In genomic region chr20:64184795-64185194, GRCh38 we compare ENCODE assay signal across 18 cellular contexts. TPM values are rescaled to one million over a fixed set of nuclear protein-coding genes. Genes with fewer than 3 reads are reported as not detected.
DNase-seq lines count a peak whose midpoint lies in the region; ATAC-seq and TF ChIP-seq lines count a peak whose summit lies in the region.
"Had no signal": no experiment of that assay in that cellular context is flagged by ENCODE, and none has a peak within 500 bp of the region (broad histone marks: within the 10 kb centered on the region; RNA-seq: fewer than 3 reads in every experiment).

No MANE protein-coding gene starts in this region.

- peak overlapping the region; percentile 36 for H3K4me3 Mint-ChIP-seq in activated naive CD8-positive, alpha-beta T cell treated with anti-CD3 and anti-CD28 coated beads, Interleukin-2, amount 10 ng/mL, durations not matched to agents 7 days and 5 days
- no peak overlapping the region for H3K4me3 Mint-ChIP-seq in activated naive CD8-positive, alpha-beta T cell treated with anti-CD3 and anti-CD28 coated beads for 36 hours
- H3K4me3 Mint-ChIP-seq in CD8-positive, alpha-beta memory T cell: peak overlapping the region in 5 of 7 donors; percentile 26 to 71 (median 29)
- peak overlapping the region; percentile 34 for H3K4me3 Mint-ChIP-seq in glutamatergic neuron (ENCODE audit: unreplicated experiment)
- peak overlapping the region; percentile 38 for H3K4me3 Mint-ChIP-seq in stimulated activated effector memory CD8-positive, alpha-beta T cell treated with anti-CD3 and anti-CD28 coated beads, Interleukin-12 subunit alpha, Interleukin-12 subunit beta, amount 100 ng/mL, for 72 hours
- H3K4me3 Mint-ChIP-seq: H9 had no signal

- TF ChIP-seq CTCF in glutamatergic neuron (IDR thresholded peaks at IDR 0.05; ENCODE audit: partially characterized antibody, unreplicated experiment) (no peak), ascending aorta (IDR thresholded peaks at IDR 0.05) (no peak)

- no peak for DNase-seq in activated naive CD8-positive, alpha-beta T cell treated with anti-CD3 and anti-CD28 coated beads, Interleukin-2, amount 10 ng/mL, durations not matched to agents 7 days and 5 days
- DNase-seq in activated naive CD8-positive, alpha-beta T cell treated with anti-CD3 and anti-CD28 coated beads for 36 hours: no peak
- DNase-seq in CD8-positive, alpha-beta memory T cell: no peak
- no peak for DNase-seq in glutamatergic neuron
- DNase-seq in stimulated activated effector memory CD8-positive, alpha-beta T cell treated with anti-CD3 and anti-CD28 coated beads, Interleukin-12 subunit alpha, Interleukin-12 subunit beta, amount 100 ng/mL, for 72 hours (ENCODE audit: low spot score in 2 of 2): no peak
- no peak for DNase-seq in ascending aorta (ENCODE audit: low spot score in 2 of 2)
- DNase-seq: DMS79 treated with DMSO at 0.1 percent for 48 hours, H9, NCI-H1105 treated with DMSO at 0.1 percent for 48 hours, NCI-H1694, NCI-H510A, NCI-H774 had no signal

- no peaks in the 10 kb centered on the region for H3K9me3 ChIP-seq in CD8-positive, alpha-beta memory T cell (ENCODE audit: low read length)
- H3K9me3 ChIP-seq in ascending aorta: no peaks in the 10 kb centered on the region

- H3K27me3 Mint-ChIP-seq in activated naive CD8-positive, alpha-beta T cell treated with anti-CD3 and anti-CD28 coated beads, Interleukin-2, amount 10 ng/mL, durations not matched to agents 7 days and 5 days: peaks cover 12% of the 10 kb centered on the region
- H3K27me3 Mint-ChIP-seq in activated naive CD8-positive, alpha-beta T cell treated with anti-CD3 and anti-CD28 coated beads for 36 hours: peaks cover 17% of the 10 kb centered on the region
- H3K27me3 Mint-ChIP-seq in CD8-positive, alpha-beta memory T cell: peaks cover 10 to 24% of the 10 kb centered on the region in 2 donors
- H3K27me3 Mint-ChIP-seq in glutamatergic neuron (ENCODE audit: unreplicated experiment): peaks cover 28% of the 10 kb centered on the region

- H3K27me3 ChIP-seq in CD8-positive, alpha-beta memory T cell (ENCODE audit: insufficient read depth, low read length, poor library complexity, severe bottlenecking): peaks cover 4% of the 10 kb centered on the region
- H3K27me3 ChIP-seq in ascending aorta: no peaks in the 10 kb centered on the region
- H3K27me3 ChIP-seq: BLaER1 had no signal

- intact Hi-C loops in ascending aorta (cut with DNase I): no loop called here

- H3K9me3 Mint-ChIP-seq in activated naive CD8-positive, alpha-beta T cell treated with anti-CD3 and anti-CD28 coated beads, Interleukin-2, amount 10 ng/mL, durations not matched to agents 7 days and 5 days: peaks cover 6% of the 10 kb centered on the region
- H3K9me3 Mint-ChIP-seq in activated naive CD8-positive, alpha-beta T cell treated with anti-CD3 and anti-CD28 coated beads for 36 hours: peaks cover 4% of the 10 kb centered on the region
- peaks cover 0 to under 1% (median 0%) of the 10 kb centered on the region in 5 donors for H3K9me3 Mint-ChIP-seq in CD8-positive, alpha-beta memory T cell
- peaks cover 40% of the 10 kb centered on the region for H3K9me3 Mint-ChIP-seq in glutamatergic neuron (ENCODE audit: unreplicated experiment)
- H3K9me3 Mint-ChIP-seq in stimulated activated effector memory CD8-positive, alpha-beta T cell treated with anti-CD3 and anti-CD28 coated beads, Interleukin-12 subunit alpha, Interleukin-12 subunit beta, amount 100 ng/mL, for 72 hours: no peaks in the 10 kb centered on the region

- H3K36me3 ChIP-seq in CD8-positive, alpha-beta memory T cell (ENCODE audit: insufficient read depth, low read length): no peaks in the 10 kb centered on the region
- H3K36me3 ChIP-seq in ascending aorta: no peaks in the 10 kb centered on the region
- H3K36me3 ChIP-seq: BLaER1 had no signal

- no peak for ATAC-seq in activated naive CD8-positive, alpha-beta T cell treated with anti-CD3 and anti-CD28 coated beads, Interleukin-2, amount 10 ng/mL, durations not matched to agents 7 days and 5 days (ENCODE audit: low read depth)
- ATAC-seq in stimulated activated effector memory CD8-positive, alpha-beta T cell treated with anti-CD3 and anti-CD28 coated beads, Interleukin-12 subunit alpha, Interleukin-12 subunit beta, amount 100 ng/mL, for 72 hours: peak; percentile 48
- ATAC-seq in GM19455 (IDR thresholded peaks at IDR 0.05; ENCODE audit: unreplicated experiment): no peak
- ATAC-seq: A549, K562, Right ventricle myocardium inferior had no signal

- H3K4me1 ChIP-seq in CD8-positive, alpha-beta memory T cell (ENCODE audit: insufficient read depth, low read length): no peaks in the 10 kb centered on the region
- H3K4me1 ChIP-seq in ascending aorta: no peaks in the 10 kb centered on the region
- H3K4me1 ChIP-seq: BLaER1 had no signal

- no peak overlapping the region for H3K27ac ChIP-seq in CD8-positive, alpha-beta memory T cell (ENCODE audit: low read depth, low read length)
- no peak overlapping the region for H3K27ac ChIP-seq in ascending aorta
- H3K27ac ChIP-seq: A549, BLaER1, SK-N-MC had no signal

- POLR2A ChIA-PET in activated naive CD8-positive, alpha-beta T cell treated with anti-CD3 and anti-CD28 coated beads, Interleukin-2, amount 10 ng/mL, durations not matched to agents 7 days and 5 days (lab: Charles Lee): no interaction called here
- POLR2A ChIA-PET in CD8-positive, alpha-beta memory T cell (lab: Charles Lee): no interaction called here

- peaks cover 16% of the 10 kb centered on the region for H3K4me1 Mint-ChIP-seq in activated naive CD8-positive, alpha-beta T cell treated with anti-CD3 and anti-CD28 coated beads, Interleukin-2, amount 10 ng/mL, durations not matched to agents 7 days and 5 days
- H3K4me1 Mint-ChIP-seq in activated naive CD8-positive, alpha-beta T cell treated with anti-CD3 and anti-CD28 coated beads for 36 hours: no peaks in the 10 kb centered on the region
- peaks cover 20 to 34% (median 28%) of the 10 kb centered on the region in 3 donors for H3K4me1 Mint-ChIP-seq in CD8-positive, alpha-beta memory T cell
- peaks cover 66% of the 10 kb centered on the region for H3K4me1 Mint-ChIP-seq in glutamatergic neuron (ENCODE audit: low read depth, unreplicated experiment)
- H3K4me1 Mint-ChIP-seq in stimulated activated effector memory CD8-positive, alpha-beta T cell treated with anti-CD3 and anti-CD28 coated beads, Interleukin-12 subunit alpha, Interleukin-12 subunit beta, amount 100 ng/mL, for 72 hours: peaks cover 25% of the 10 kb centered on the region

- H3K36me3 Mint-ChIP-seq in activated naive CD8-positive, alpha-beta T cell treated with anti-CD3 and anti-CD28 coated beads, Interleukin-2, amount 10 ng/mL, durations not matched to agents 7 days and 5 days: no peaks in the 10 kb centered on the region
- no peaks in the 10 kb centered on the region for H3K36me3 Mint-ChIP-seq in activated naive CD8-positive, alpha-beta T cell treated with anti-CD3 and anti-CD28 coated beads for 36 hours
- peaks cover 0 to 3% (median 0%) of the 10 kb centered on the region in 3 donors for H3K36me3 Mint-ChIP-seq in CD8-positive, alpha-beta memory T cell
- H3K36me3 Mint-ChIP-seq in glutamatergic neuron (ENCODE audit: unreplicated experiment): peaks cover 23% of the 10 kb centered on the region
- H3K36me3 Mint-ChIP-seq in stimulated activated effector memory CD8-positive, alpha-beta T cell treated with anti-CD3 and anti-CD28 coated beads, Interleukin-12 subunit alpha, Interleukin-12 subunit beta, amount 100 ng/mL, for 72 hours: no peaks in the 10 kb centered on the region

- CTCF ChIA-PET in CD8-positive, alpha-beta memory T cell (lab: Charles Lee): no interaction called here

- H3K4me3 ChIP-seq in CD8-positive, alpha-beta memory T cell (ENCODE audit: low read length): no peak overlapping the region
- H3K4me3 ChIP-seq in ascending aorta: no peak overlapping the region
- H3K4me3 ChIP-seq: A549, BLaER1, K562, SK-N-MC had no signal

- H3K27ac Mint-ChIP-seq in activated naive CD8-positive, alpha-beta T cell treated with anti-CD3 and anti-CD28 coated beads, Interleukin-2, amount 10 ng/mL, durations not matched to agents 7 days and 5 days: peak overlapping the region; percentile 36
- no peak overlapping the region for H3K27ac Mint-ChIP-seq in activated naive CD8-positive, alpha-beta T cell treated with anti-CD3 and anti-CD28 coated beads for 36 hours
- peak overlapping the region in 4 of 8 donors; percentile 37 to 84 (median 79) for H3K27ac Mint-ChIP-seq in CD8-positive, alpha-beta memory T cell
- H3K27ac Mint-ChIP-seq in glutamatergic neuron (ENCODE audit: unreplicated experiment): peak overlapping the region; percentile 48
- H3K27ac Mint-ChIP-seq in stimulated activated effector memory CD8-positive, alpha-beta T cell treated with anti-CD3 and anti-CD28 coated beads, Interleukin-12 subunit alpha, Interleukin-12 subunit beta, amount 100 ng/mL, for 72 hours: no peak overlapping the region

RNA-seq across cellular contexts. Expression of gene MYT1, which starts 20.5 kb away (rescaled TPM):
- under 1 TPM in 1 of 2 experiments, not detected in 1; 0.06 TPM for total RNA-seq in activated naive CD8-positive, alpha-beta T cell treated with anti-CD3 and anti-CD28 coated beads, Interleukin-2, amount 10 ng/mL, durations not matched to agents 7 days and 5 days
- under 1 TPM in 1 of 2 experiments, not detected in 1; 0.44 TPM for total RNA-seq in activated naive CD8-positive, alpha-beta T cell treated with anti-CD3 and anti-CD28 coated beads for 36 hours
- total RNA-seq in CD8-positive, alpha-beta memory T cell: under 1 TPM in 1 of 2 experiments, not detected in 1; 0.07 TPM
- not detected for polyA plus RNA-seq in CD8-positive, alpha-beta memory T cell
- total RNA-seq in glutamatergic neuron (ENCODE audit: unreplicated experiment) (159 TPM), ascending aorta (not detected)

Comparison
In these comparisons a context has a peak if more than half of its experiments do, and no peak if none do; other contexts are left out.
1. H3K27ac Mint-ChIP-seq: peak in activated naive CD8-positive, alpha-beta T cell treated with anti-CD3 and anti-CD28 coated beads, Interleukin-2, amount 10 ng/mL, durations not matched to agents 7 days and 5 days (single experiment) and glutamatergic neuron (single experiment); none in activated naive CD8-positive, alpha-beta T cell treated with anti-CD3 and anti-CD28 coated beads for 36 hours (single experiment) and stimulated activated effector memory CD8-positive, alpha-beta T cell treated with anti-CD3 and anti-CD28 coated beads, Interleukin-12 subunit alpha, Interleukin-12 subunit beta, amount 100 ng/mL, for 72 hours (single experiment).
2. RNA of gene MYT1, which starts 20.5 kb away (total RNA-seq): 159 TPM in glutamatergic neuron (single experiment); 0.44 TPM in activated naive CD8-positive, alpha-beta T cell treated with anti-CD3 and anti-CD28 coated beads for 36 hours, 0.07 TPM in CD8-positive, alpha-beta memory T cell, 0.06 TPM in activated naive CD8-positive, alpha-beta T cell treated with anti-CD3 and anti-CD28 coated beads, Interleukin-2, amount 10 ng/mL, durations not matched to agents 7 days and 5 days and not detected in ascending aorta (single experiment); every median in the first group is over 100 times any median in the second.